In genomic region chr22:37189011-37189466, GRCh38 we compare ENCODE assay signal across 10 cellular contexts. TPM values are rescaled to one million over a fixed set of nuclear protein-coding genes. Genes with fewer than 3 reads are reported as not detected.
DNase-seq lines count a peak whose midpoint lies in the region; ATAC-seq and TF ChIP-seq lines count a peak whose summit lies in the region.
"Had no signal": no experiment of that assay in that cellular context is flagged by ENCODE, and none has a peak within 500 bp of the region (broad histone marks: within the 10 kb centered on the region; RNA-seq: fewer than 3 reads in every experiment).

No MANE protein-coding gene starts in this region.

- H3K4me1 ChIP-seq in liver (ENCODE audit: control insufficient read depth in 4 of 4, insufficient read depth in 4 of 4, low read length in 3 of 4), result peaks cover 4 to 19% (median 8%) of the 10 kb centered on the region in 4 donors
- H3K4me1 ChIP-seq in right lobe of liver, result peaks cover 0 to 13% (median 2%) of the 10 kb centered on the region in 4 donors
- peaks cover 30% of the 10 kb centered on the region for H3K4me1 ChIP-seq in mesodermal cell (ENCODE audit: control insufficient read depth, insufficient read depth, low read length, poor library complexity, severe bottlenecking)
- H3K4me1 ChIP-seq in aorta (ENCODE audit: control insufficient read depth in 1 of 2, insufficient read depth in 2 of 2, low read length in 2 of 2), result no peaks in the 10 kb centered on the region
- peaks cover 14% of the 10 kb centered on the region for H3K4me1 ChIP-seq in prostate gland (replicated peaks)

- H3K36me3 ChIP-seq in liver (ENCODE audit: control insufficient read depth in 4 of 4, insufficient read depth in 3 of 4, low read depth in 1 of 4, low read length in 3 of 4) (peaks cover 0 to 4% (median 0%) of the 10 kb centered on the region in 4 donors), right lobe of liver (peaks cover 0 to 4% (median 0%) of the 10 kb centered on the region in 4 donors), mesodermal cell (ENCODE audit: control insufficient read depth, insufficient read depth, low read length) (peaks cover 5% of the 10 kb centered on the region), aorta (ENCODE audit: control insufficient read depth in 1 of 2, insufficient read depth in 2 of 2, low read length in 1 of 2) (no peaks in the 10 kb centered on the region), prostate gland (no peaks in the 10 kb centered on the region)

- H3K9ac ChIP-seq in liver (ENCODE audit: low read depth in 1 of 2, low read length in 2 of 2), result no peak overlapping the region

- 70% methylated on average over 2 of the region's 2 CpGs for WGBS in liver
- WGBS in right lobe of liver (ENCODE audit: insufficient coverage, low coverage, low lambda C conversion rate, missing lambda C conversion rate), result 65% methylated on average over 2 of the region's 2 CpGs
- 45 to 56% methylated on average over 1 of the region's 2 CpGs for WGBS in mesodermal cell (ENCODE audit: insufficient coverage in 2 of 2), 2 experiments
- 89% methylated on average over 2 of the region's 2 CpGs for WGBS in aorta, 2 donors
- 62% methylated on average over 2 of the region's 2 CpGs for WGBS in prostate gland

- peak overlapping the region; percentile 76 to 84 for H3K27ac ChIP-seq in liver (ENCODE audit: low read depth in 1 of 2, low read length in 2 of 2)
- no peak overlapping the region for H3K27ac ChIP-seq in right lobe of liver
- peak overlapping the region; percentile 93 for H3K27ac ChIP-seq in mesodermal cell (ENCODE audit: low read depth, low read length, severe bottlenecking)
- no peak overlapping the region for H3K27ac ChIP-seq in aorta (ENCODE audit: low read depth in 1 of 2, low read length in 2 of 2)
- peak overlapping the region in 1 of 2 donors; percentile 72 for H3K27ac ChIP-seq in prostate gland

- no peak for TF ChIP-seq CTCF in liver (IDR thresholded peaks at IDR 0.05; ENCODE audit: low read depth, low read length, missing input control)
- TF ChIP-seq CTCF in right lobe of liver (IDR thresholded peaks at IDR 0.05), result no peak
- TF ChIP-seq CTCF in prostate gland (IDR thresholded peaks at IDR 0.05), result no peak

- H3K27me3 ChIP-seq in liver (ENCODE audit: control insufficient read depth in 4 of 4, insufficient read depth in 4 of 4, low read length in 3 of 4) (no peaks in the 10 kb centered on the region), right lobe of liver (no peaks in the 10 kb centered on the region), aorta (ENCODE audit: control insufficient read depth in 1 of 2, insufficient read depth in 2 of 2, low read length in 1 of 2) (no peaks in the 10 kb centered on the region), prostate gland (replicated peaks; ENCODE audit: insufficient read depth) (no peaks in the 10 kb centered on the region)

- ATAC-seq in right lobe of liver (no peak), aorta (ENCODE audit: low FRiP score) (peak; percentile 36), HG03521 (IDR thresholded peaks at IDR 0.05; ENCODE audit: unreplicated experiment) (no peak)

- no peak overlapping the region for H3K4me3 ChIP-seq in liver (ENCODE audit: low read depth in 1 of 3, low read length in 3 of 3)
- no peak overlapping the region for H3K4me3 ChIP-seq in right lobe of liver
- no peak overlapping the region for H3K4me3 ChIP-seq in mesodermal cell (ENCODE audit: extremely low read depth, insufficient read depth, low read length, poor library complexity, severe bottlenecking)
- H3K4me3 ChIP-seq in aorta (ENCODE audit: low read length in 2 of 2), result no peak overlapping the region
- H3K4me3 ChIP-seq in prostate gland, result no peak overlapping the region

- H3K9me3 ChIP-seq in liver (ENCODE audit: control insufficient read depth in 4 of 4, low read length in 3 of 4), result no peaks in the 10 kb centered on the region
- H3K9me3 ChIP-seq in right lobe of liver, result no peaks in the 10 kb centered on the region
- peaks cover 10% of the 10 kb centered on the region for H3K9me3 ChIP-seq in mesodermal cell (ENCODE audit: control insufficient read depth, low read length)
- no peaks in the 10 kb centered on the region for H3K9me3 ChIP-seq in aorta (ENCODE audit: control insufficient read depth, low read length)
- H3K9me3 ChIP-seq in prostate gland, result no peaks in the 10 kb centered on the region

- no peak for TF ChIP-seq POLR2A in right lobe of liver (IDR thresholded peaks at IDR 0.05)
- TF ChIP-seq POLR2A in prostate gland (IDR thresholded peaks at IDR 0.05), result no peak

- no peak for TF ChIP-seq RAD21 in liver (IDR thresholded peaks at IDR 0.05)

- intact Hi-C loops in right lobe of liver (cut with DNase I), result no loop called here
- intact Hi-C loops in aorta (cut with DNase I), result no loop called here
- intact Hi-C loops in prostate gland (cut with DNase I), result no loop called here

- DNase-seq in right lobe of liver, result no peak
- peak; percentile 88 for DNase-seq in cerebellar cortex (ENCODE audit: low spot score)
- DNase-seq in aorta, result no peak
- DNase-seq in prostate gland (ENCODE audit: low spot score), result no peak
- no peak for DNase-seq in NCI-H748 (lab: John Stamatoyannopoulos, UW; ENCODE audit: unreplicated experiment)
- DNase-seq: activated naive CD4-positive, alpha-beta T cell treated with Interleukin-2 at 50 U/mL for 16 hours; NCI-H1092 had no signal

TF ChIP-seq in liver, 16 proteins besides CTCF, POLR2A, EP300 and RAD21:
- TF ChIP-seq GABPA (IDR thresholded peaks at IDR 0.05 in 1 of 2, conservative IDR thresholded peaks at IDR 0.05 in 1 of 2) (no peak), NR2F2 (IDR thresholded peaks at IDR 0.05) (peak; percentile 36), SP1 (IDR thresholded peaks at IDR 0.05) (peak; percentile 10)

RNA-seq across cellular contexts. Expression of gene C1QTNF6, which starts 1.0 kb away (rescaled TPM):
- total RNA-seq in liver (1 to 10 TPM; 3.7 to 4.2 TPM), right lobe of liver (10 to 100 TPM in 2 of 6 experiments, 1 to 10 TPM in 4; 3.3 to 12.6 (median 6.3) TPM), aorta (1 to 10 TPM; 2.4 to 7.0 TPM), prostate gland (1 to 10 TPM; 2.1 to 9.3 TPM)
- polyA plus RNA-seq in liver (1 to 10 TPM; 3.1 to 4.5 TPM), aorta (10 to 100 TPM in 1 of 2 donors, 1 to 10 TPM in 1; 3.1 to 11.9 TPM)
- polyA plus RNA-seq in mesodermal cell (2013, experiment 1 of 2), result 42.1 TPM
- 36.7 TPM for polyA plus RNA-seq in mesodermal cell (2013, experiment 2 of 2)

RNA-seq across cellular contexts. Expression of gene SSTR3, which starts 23.2 kb away (rescaled TPM):
- total RNA-seq in liver (under 1 TPM in 1 of 2 donors, not detected in 1; 0.19 TPM), right lobe of liver (not detected), aorta (not detected), prostate gland (10 to 100 TPM in 1 of 2 donors, not detected in 1; 46.4 TPM)
- polyA plus RNA-seq in liver (not detected), aorta (not detected)
- polyA plus RNA-seq in mesodermal cell (2013, experiment 1 of 2), result not detected
- 0.05 TPM for polyA plus RNA-seq in mesodermal cell (2013, experiment 2 of 2)

RNA-seq across cellular contexts. Expression of gene IL2RB, which starts 39.3 kb away (rescaled TPM):
- total RNA-seq in liver (1 to 10 TPM; 1.1 to 1.8 TPM), right lobe of liver (1 to 10 TPM; 1.2 to 8.6 (median 2.0) TPM), aorta (1 to 10 TPM; 2.0 to 4.5 TPM), prostate gland (1 to 10 TPM; 1.7 to 3.0 TPM)
- polyA plus RNA-seq in liver (1 to 10 TPM; 1.3 TPM), aorta (1 to 10 TPM in 1 of 2 donors, under 1 TPM in 1; 0.23 to 1.3 TPM)
- 7.9 TPM for polyA plus RNA-seq in mesodermal cell (2013, experiment 1 of 2)
- 7.4 TPM for polyA plus RNA-seq in mesodermal cell (2013, experiment 2 of 2)

RNA-seq across cellular contexts. Expression of gene RAC2, which starts 55.0 kb away (rescaled TPM):
- total RNA-seq in liver (10 to 100 TPM in 1 of 2 donors, 1 to 10 TPM in 1; 4.0 to 15.0 TPM), right lobe of liver (10 to 100 TPM in 1 of 6 experiments, 1 to 10 TPM in 5; 3.4 to 12.9 (median 6.5) TPM), aorta (10 to 100 TPM; 16.8 to 19.8 TPM), prostate gland (10 to 100 TPM in 1 of 2 donors, 1 to 10 TPM in 1; 9.7 to 14.4 TPM)
- polyA plus RNA-seq in liver (1 to 10 TPM; 6.1 to 8.7 TPM), aorta (10 to 100 TPM in 1 of 2 donors, 1 to 10 TPM in 1; 3.6 to 14.5 TPM)
- 16.4 TPM for polyA plus RNA-seq in mesodermal cell (2013, experiment 1 of 2)
- 14.7 TPM for polyA plus RNA-seq in mesodermal cell (2013, experiment 2 of 2)

Comparison
In these comparisons a context has a peak if more than half of its experiments do, and no peak if none do; other contexts are left out.
1. H3K27ac ChIP-seq: peak in liver (2 of 2) and mesodermal cell (single experiment); none in right lobe of liver (0 of 3) and aorta (0 of 2).